In the genomic region with DNA sequence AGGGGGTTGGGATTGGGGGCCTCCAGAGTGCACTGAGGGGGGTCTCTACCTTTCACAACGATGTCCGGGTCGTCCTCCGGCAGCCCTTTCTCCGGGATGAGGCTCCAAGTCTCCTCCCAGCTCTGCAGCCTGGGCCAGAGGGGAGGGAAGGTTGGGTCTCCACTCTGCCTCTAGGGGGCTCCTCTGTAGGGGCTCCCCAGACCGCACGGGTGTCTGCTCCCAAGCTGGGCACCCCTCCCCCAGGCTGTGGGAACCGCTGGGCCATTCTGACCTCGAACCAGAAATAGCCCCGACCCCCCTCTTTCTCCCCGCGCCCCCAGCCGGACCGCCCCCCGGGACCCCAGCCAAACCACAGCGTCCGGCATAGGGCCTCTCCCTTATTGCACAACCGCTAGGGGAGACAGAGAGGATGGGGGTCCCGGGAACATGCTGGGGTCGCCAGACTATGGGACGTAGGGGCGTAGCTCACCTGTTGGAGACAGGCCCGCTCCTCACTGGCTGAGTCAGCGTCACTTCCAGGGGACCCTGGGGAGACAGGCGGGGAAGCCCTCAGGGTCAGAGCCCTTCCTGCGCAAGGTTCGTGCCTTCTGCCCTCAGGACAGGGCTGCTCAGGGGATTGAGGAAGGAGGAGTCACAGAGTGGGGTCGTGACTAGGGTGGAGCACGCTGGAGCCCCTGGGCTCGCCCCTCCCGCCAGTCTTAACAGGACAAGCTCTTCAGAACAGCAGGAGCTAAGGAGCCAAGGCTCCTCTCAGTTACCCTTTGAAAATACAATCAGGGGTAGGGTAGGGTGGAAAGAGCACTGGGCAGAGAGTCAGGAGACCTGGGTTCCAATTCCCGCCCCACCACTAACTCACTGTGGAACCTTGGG, we compare ENCODE assay signal across 1 cellular context.
TF ChIP-seq lines count a peak whose summit lies in the region.

No MANE protein-coding gene starts in this region.

TF ChIP-seq in HEK293T, 16 proteins besides CTCF, POLR2A, EP300 and RAD21 (continued from another document):
- TF ChIP-seq FOXA1 (IDR thresholded peaks at IDR 0.05) (no peak), FOXM1 (IDR thresholded peaks at IDR 0.05; ENCODE audit: borderline replicate concordance) (no peak), TARDBP (IDR thresholded peaks at IDR 0.05) (no peak), L3MBTL2 (conservative IDR thresholded peaks at IDR 0.05) (no peak), CTBP1 (IDR thresholded peaks at IDR 0.05; ENCODE audit: borderline replicate concordance) (no peak), NFRKB (IDR thresholded peaks at IDR 0.05) (no peak), LEF1 (IDR thresholded peaks at IDR 0.05; ENCODE audit: borderline replicate concordance) (no peak)
